ENCODE assay signal across 25 cellular contexts in genomic region chr5:82772281-82772680, GRCh38.
"Had no signal": no experiment of that assay in that cellular context is flagged by ENCODE, and none has a peak within 500 bp of the region (broad histone marks: within the 10 kb centered on the region; RNA-seq: fewer than 3 reads in every experiment).

No MANE protein-coding gene starts in this region.

- H3K27ac Mint-ChIP-seq: naive thymus-derived CD4-positive, alpha-beta T cell had no signal

- DNase-seq: cerebellar nuclear complex; colonic mucosa; dermis blood vessel endothelial cell; effector CD4-positive, alpha-beta T cell; foreskin fibroblast; glutamatergic neuron; islet precursor cell; left ventricle myocardium inferior; mesendoderm; naive thymus-derived CD4-positive, alpha-beta T cell; occipital lobe; sigmoid colon; small intestine; stimulated activated CD4-positive, alpha-beta T cell treated with anti-CD3 and anti-CD28 coated beads, Interleukin-12 subunit alpha, Interleukin-12 subunit beta, amount 100 ng/mL, for 4 hours; stimulated activated naive CD4-positive, alpha-beta T cell; stomach; substantia nigra; transverse colon had no signal

- H3K27me3 ChIP-seq: colonic mucosa, esophagus muscularis mucosa, gastroesophageal sphincter, sigmoid colon, stomach, transverse colon had no signal

- ATAC-seq: gastroesophageal sphincter; naive thymus-derived CD4-positive, alpha-beta T cell had no signal

- H3K9ac ChIP-seq: parathyroid adenoma had no signal

- H3K9me3 ChIP-seq: colonic mucosa, esophagus muscularis mucosa, gastroesophageal sphincter, left ventricle myocardium inferior, sigmoid colon, stomach, thoracic aorta, transverse colon had no signal

- H2AFZ ChIP-seq: parathyroid adenoma had no signal

- H3K36me3 ChIP-seq: colonic mucosa, esophagus muscularis mucosa, gastroesophageal sphincter, left ventricle myocardium inferior, sigmoid colon, stomach, thoracic aorta, transverse colon had no signal

- H3K27ac ChIP-seq: colonic mucosa, epithelial cell of prostate, esophagus muscularis mucosa, gastroesophageal sphincter, left ventricle myocardium inferior, parathyroid adenoma, sigmoid colon, stomach, thoracic aorta, transverse colon had no signal

- H3K36me3 Mint-ChIP-seq: naive thymus-derived CD4-positive, alpha-beta T cell had no signal

- H3K4me1 ChIP-seq: colonic mucosa, esophagus muscularis mucosa, gastroesophageal sphincter, left ventricle myocardium inferior, parathyroid adenoma, sigmoid colon, stomach, transverse colon had no signal

- H3K4me3 Mint-ChIP-seq: naive thymus-derived CD4-positive, alpha-beta T cell; neural crest cell had no signal

- H3K4me3 ChIP-seq: colonic mucosa, esophagus muscularis mucosa, gastroesophageal sphincter, left ventricle myocardium inferior, lung, sigmoid colon, stomach, thoracic aorta, transverse colon had no signal

- H3K79me2 ChIP-seq: parathyroid adenoma had no signal
